2 cellular contexts compared by ENCODE assay signal in the genomic region with DNA sequence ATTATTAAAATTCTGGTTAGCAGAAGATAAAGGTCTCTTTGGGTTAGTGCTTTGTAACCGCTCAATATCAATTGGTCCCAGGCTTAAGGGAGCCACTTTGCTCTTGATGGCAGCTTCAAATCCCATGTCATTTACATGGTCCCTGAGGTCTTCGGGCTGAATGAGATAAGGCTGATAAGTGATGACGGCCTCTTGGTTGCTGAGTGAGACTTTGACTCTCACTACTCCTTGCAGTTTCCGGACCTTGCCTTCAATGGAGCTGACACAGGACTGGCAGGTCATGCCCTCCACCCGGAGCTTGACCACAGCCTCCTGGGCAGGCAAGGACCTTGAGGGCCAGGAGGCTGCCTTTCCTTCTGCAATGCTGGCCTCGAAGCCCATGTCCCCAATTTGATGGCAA.
A peak's percentile ranks its signal among the peaks of the same experiment; 100 is the strongest.
TF ChIP-seq lines count a peak whose summit lies in the region.

No MANE protein-coding gene starts in this region.

TF ChIP-seq in HepG2, 621 proteins besides CTCF, POLR2A, EP300 and RAD21:
- no peak for TF ChIP-seq ZNF460 (CRISPR knock-in tag; IDR thresholded peaks at IDR 0.05; ENCODE audit: borderline replicate concordance)
- TF ChIP-seq MYNN (CRISPR knock-in tag; IDR thresholded peaks at IDR 0.05; ENCODE audit: low read depth): no peak
- no peak for TF ChIP-seq ZNF646 (CRISPR knock-in tag; IDR thresholded peaks at IDR 0.05)
- TF ChIP-seq, protein P1, sequence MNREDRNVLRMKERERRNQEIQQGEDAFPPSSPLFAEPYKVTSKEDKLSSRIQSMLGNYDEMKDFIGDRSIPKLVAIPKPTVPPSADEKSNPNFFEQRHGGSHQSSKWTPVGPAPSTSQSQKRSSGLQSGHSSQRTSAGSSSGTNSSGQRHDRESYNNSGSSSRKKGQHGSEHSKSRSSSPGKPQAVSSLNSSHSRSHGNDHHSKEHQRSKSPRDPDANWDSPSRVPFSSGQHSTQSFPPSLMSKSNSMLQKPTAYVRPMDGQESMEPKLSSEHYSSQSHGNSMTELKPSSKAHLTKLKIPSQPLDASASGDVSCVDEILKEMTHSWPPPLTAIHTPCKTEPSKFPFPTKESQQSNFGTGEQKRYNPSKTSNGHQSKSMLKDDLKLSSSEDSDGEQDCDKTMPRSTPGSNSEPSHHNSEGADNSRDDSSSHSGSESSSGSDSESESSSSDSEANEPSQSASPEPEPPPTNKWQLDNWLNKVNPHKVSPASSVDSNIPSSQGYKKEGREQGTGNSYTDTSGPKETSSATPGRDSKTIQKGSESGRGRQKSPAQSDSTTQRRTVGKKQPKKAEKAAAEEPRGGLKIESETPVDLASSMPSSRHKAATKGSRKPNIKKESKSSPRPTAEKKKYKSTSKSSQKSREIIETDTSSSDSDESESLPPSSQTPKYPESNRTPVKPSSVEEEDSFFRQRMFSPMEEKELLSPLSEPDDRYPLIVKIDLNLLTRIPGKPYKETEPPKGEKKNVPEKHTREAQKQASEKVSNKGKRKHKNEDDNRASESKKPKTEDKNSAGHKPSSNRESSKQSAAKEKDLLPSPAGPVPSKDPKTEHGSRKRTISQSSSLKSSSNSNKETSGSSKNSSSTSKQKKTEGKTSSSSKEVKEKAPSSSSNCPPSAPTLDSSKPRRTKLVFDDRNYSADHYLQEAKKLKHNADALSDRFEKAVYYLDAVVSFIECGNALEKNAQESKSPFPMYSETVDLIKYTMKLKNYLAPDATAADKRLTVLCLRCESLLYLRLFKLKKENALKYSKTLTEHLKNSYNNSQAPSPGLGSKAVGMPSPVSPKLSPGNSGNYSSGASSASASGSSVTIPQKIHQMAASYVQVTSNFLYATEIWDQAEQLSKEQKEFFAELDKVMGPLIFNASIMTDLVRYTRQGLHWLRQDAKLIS (CRISPR knock-in tag; IDR thresholded peaks at IDR 0.05): no peak
- peak; percentile 43 for TF ChIP-seq RBM22 (optimal IDR thresholded peaks at IDR 0.05; ENCODE audit: low read length)
- no peak for TF ChIP-seq MIXL1 (CRISPR knock-in tag; IDR thresholded peaks at IDR 0.05)
- TF ChIP-seq ZNF354B (CRISPR knock-in tag; IDR thresholded peaks at IDR 0.05): no peak

TF ChIP-seq in K562, 482 proteins besides CTCF, POLR2A, EP300 and RAD21 (continues in another document):
- peak; percentile 28; the same call in 1 of the 2 replicates for TF ChIP-seq RNF2 (IDR thresholded peaks at IDR 0.05)
- TF ChIP-seq SRSF1 (IDR thresholded peaks at IDR 0.05; ENCODE audit: low read depth, low read length): no peak
- TF ChIP-seq TAL1 (IDR thresholded peaks at IDR 0.05): peak; percentile 76
- TF ChIP-seq MCM2 (IDR thresholded peaks at IDR 0.05; ENCODE audit: low read depth): no peak
- no peak for TF ChIP-seq ZNF830 (CRISPR knock-in tag; IDR thresholded peaks at IDR 0.05)
- no peak for TF ChIP-seq ZBTB17 (CRISPR knock-in tag; IDR thresholded peaks at IDR 0.05)
- no peak for TF ChIP-seq KAT7 (CRISPR knock-in tag; IDR thresholded peaks at IDR 0.05; ENCODE audit: borderline replicate concordance)
- TF ChIP-seq NCOR1 (IDR thresholded peaks at IDR 0.05): peak; percentile 68
- TF ChIP-seq ATF1 (CRISPR knock-in tag; IDR thresholded peaks at IDR 0.05): no peak
- TF ChIP-seq ATF1 (tag; IDR thresholded peaks at IDR 0.05): peak; percentile 68
- no peak for TF ChIP-seq ZBTB5 (IDR thresholded peaks at IDR 0.05)
- TF ChIP-seq, protein P2, sequence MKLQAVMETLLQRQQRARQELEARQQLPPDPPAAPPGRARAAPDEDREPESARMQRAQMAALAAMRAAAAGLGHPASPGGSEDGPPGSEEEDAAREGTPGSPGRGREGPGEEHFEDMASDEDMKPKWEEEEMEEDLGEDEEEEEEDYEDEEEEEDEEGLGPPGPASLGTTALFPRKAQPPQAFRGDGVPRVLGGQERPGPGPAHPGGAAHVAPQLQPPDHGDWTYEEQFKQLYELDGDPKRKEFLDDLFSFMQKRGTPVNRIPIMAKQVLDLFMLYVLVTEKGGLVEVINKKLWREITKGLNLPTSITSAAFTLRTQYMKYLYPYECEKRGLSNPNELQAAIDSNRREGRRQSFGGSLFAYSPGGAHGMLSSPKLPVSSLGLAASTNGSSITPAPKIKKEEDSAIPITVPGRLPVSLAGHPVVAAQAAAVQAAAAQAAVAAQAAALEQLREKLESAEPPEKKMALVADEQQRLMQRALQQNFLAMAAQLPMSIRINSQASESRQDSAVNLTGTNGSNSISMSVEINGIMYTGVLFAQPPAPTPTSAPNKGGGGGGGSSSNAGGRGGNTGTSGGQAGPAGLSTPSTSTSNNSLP (IDR thresholded peaks at IDR 0.05; ENCODE audit: borderline replicate concordance, low read depth, low read length): peak; percentile 25; the same call in 1 of the 2 replicates
- peak; percentile 80 for TF ChIP-seq SMARCA4 (IDR thresholded peaks at IDR 0.05)
- TF ChIP-seq ZBTB8A (IDR thresholded peaks at IDR 0.05; ENCODE audit: partially characterized antibody): no peak
- TF ChIP-seq FUS (optimal IDR thresholded peaks at IDR 0.05; ENCODE audit: low read depth, low read length): no peak
- TF ChIP-seq EWSR1 (IDR thresholded peaks at IDR 0.05; ENCODE audit: borderline replicate concordance, low read depth, partially characterized antibody): no peak
- TF ChIP-seq, protein P3, sequence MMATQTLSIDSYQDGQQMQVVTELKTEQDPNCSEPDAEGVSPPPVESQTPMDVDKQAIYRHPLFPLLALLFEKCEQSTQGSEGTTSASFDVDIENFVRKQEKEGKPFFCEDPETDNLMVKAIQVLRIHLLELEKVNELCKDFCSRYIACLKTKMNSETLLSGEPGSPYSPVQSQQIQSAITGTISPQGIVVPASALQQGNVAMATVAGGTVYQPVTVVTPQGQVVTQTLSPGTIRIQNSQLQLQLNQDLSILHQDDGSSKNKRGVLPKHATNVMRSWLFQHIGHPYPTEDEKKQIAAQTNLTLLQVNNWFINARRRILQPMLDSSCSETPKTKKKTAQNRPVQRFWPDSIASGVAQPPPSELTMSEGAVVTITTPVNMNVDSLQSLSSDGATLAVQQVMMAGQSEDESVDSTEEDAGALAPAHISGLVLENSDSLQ (IDR thresholded peaks at IDR 0.05): peak; percentile 63
- TF ChIP-seq NR2C2 (CRISPR knock-in tag; IDR thresholded peaks at IDR 0.05): no peak
- peak; percentile 20; the same call in 1 of the 2 replicates for TF ChIP-seq NR2C2 (tag; IDR thresholded peaks at IDR 0.05)
- peak; percentile 82 for TF ChIP-seq ARID1B (IDR thresholded peaks at IDR 0.05)
- TF ChIP-seq, protein P4, sequence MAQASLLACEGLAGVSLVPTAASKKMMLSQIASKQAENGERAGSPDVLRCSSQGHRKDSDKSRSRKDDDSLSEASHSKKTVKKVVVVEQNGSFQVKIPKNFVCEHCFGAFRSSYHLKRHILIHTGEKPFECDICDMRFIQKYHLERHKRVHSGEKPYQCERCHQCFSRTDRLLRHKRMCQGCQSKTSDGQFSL (CRISPR knock-in tag; IDR thresholded peaks at IDR 0.05): no peak
- TF ChIP-seq, protein P4 (tag; IDR thresholded peaks at IDR 0.05): no peak
- TF ChIP-seq DPF2 (IDR thresholded peaks at IDR 0.05): peak; percentile 81
- no peak for TF ChIP-seq NR3C1 (CRISPR knock-in tag; IDR thresholded peaks at IDR 0.05)
- no peak for TF ChIP-seq ARID2 (IDR thresholded peaks at IDR 0.05)
- TF ChIP-seq CTBP1 (IDR thresholded peaks at IDR 0.05; ENCODE audit: borderline replicate concordance): peak; percentile 47; the same call in 1 of the 2 replicates
- peak; percentile 85 for TF ChIP-seq GATA2 (CRISPR knock-in tag; IDR thresholded peaks at IDR 0.05)
- peak; percentile 85 for TF ChIP-seq TCF3 (CRISPR knock-in tag; IDR thresholded peaks at IDR 0.05)
- no peak for TF ChIP-seq TFAP4 (CRISPR knock-in tag; IDR thresholded peaks at IDR 0.05; ENCODE audit: borderline replicate concordance)
- TF ChIP-seq, protein P5, sequence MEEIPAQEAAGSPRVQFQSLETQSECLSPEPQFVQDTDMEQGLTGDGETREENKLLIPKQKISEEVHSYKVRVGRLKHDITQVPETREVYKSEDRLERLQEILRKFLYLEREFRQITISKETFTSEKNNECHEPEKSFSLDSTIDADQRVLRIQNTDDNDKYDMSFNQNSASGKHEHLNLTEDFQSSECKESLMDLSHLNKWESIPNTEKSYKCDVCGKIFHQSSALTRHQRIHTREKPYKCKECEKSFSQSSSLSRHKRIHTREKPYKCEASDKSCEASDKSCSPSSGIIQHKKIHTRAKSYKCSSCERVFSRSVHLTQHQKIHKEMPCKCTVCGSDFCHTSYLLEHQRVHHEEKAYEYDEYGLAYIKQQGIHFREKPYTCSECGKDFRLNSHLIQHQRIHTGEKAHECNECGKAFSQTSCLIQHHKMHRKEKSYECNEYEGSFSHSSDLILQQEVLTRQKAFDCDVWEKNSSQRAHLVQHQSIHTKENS (CRISPR knock-in tag; IDR thresholded peaks at IDR 0.05): no peak
- TF ChIP-seq MYNN (IDR thresholded peaks at IDR 0.05): peak; percentile 42; the same call in 1 of the 2 replicates
- no peak for TF ChIP-seq MYNN (CRISPR knock-in tag; IDR thresholded peaks at IDR 0.05)
- no peak for TF ChIP-seq ZKSCAN8 (CRISPR knock-in tag; IDR thresholded peaks at IDR 0.05)
- TF ChIP-seq FOSL1 (tag; conservative IDR thresholded peaks at IDR 0.05): peak; percentile 20; the same call in 1 of the 2 replicates
- 0 out of 4 replicates have a peak, but pooled peaks of 1 of the 2 experiments have one; percentile 43 for TF ChIP-seq TBL1XR1 (IDR thresholded peaks at IDR 0.05; ENCODE audit: low read length in 2 of 2)
- TF ChIP-seq, protein P6, sequence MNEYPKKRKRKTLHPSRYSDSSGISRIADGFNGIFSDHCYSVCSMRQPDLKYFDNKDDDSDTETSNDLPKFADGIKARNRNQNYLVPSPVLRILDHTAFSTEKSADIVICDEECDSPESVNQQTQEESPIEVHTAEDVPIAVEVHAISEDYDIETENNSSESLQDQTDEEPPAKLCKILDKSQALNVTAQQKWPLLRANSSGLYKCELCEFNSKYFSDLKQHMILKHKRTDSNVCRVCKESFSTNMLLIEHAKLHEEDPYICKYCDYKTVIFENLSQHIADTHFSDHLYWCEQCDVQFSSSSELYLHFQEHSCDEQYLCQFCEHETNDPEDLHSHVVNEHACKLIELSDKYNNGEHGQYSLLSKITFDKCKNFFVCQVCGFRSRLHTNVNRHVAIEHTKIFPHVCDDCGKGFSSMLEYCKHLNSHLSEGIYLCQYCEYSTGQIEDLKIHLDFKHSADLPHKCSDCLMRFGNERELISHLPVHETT (CRISPR knock-in tag; conservative IDR thresholded peaks at IDR 0.05 in 1 of 2, IDR thresholded peaks at IDR 0.05 in 1 of 2): no peak
- 0 out of 2 replicates have a peak, but pooled peaks have one; percentile 21 for TF ChIP-seq FOXM1 (IDR thresholded peaks at IDR 0.05; ENCODE audit: low read depth)
- TF ChIP-seq FOXM1 (CRISPR knock-in tag; IDR thresholded peaks at IDR 0.05; ENCODE audit: low read depth): no peak
- TF ChIP-seq KLF10 (CRISPR knock-in tag; IDR thresholded peaks at IDR 0.05): no peak
- TF ChIP-seq RFX7 (CRISPR knock-in tag; IDR thresholded peaks at IDR 0.05): no peak
- peak; percentile 4 for TF ChIP-seq ZFP36 (IDR thresholded peaks at IDR 0.05; ENCODE audit: low read depth, low read length, partially characterized antibody)
- no peak for TF ChIP-seq ZNF184 (CRISPR knock-in tag; IDR thresholded peaks at IDR 0.05)
- TF ChIP-seq SMARCE1 (IDR thresholded peaks at IDR 0.05): peak; percentile 43; the same call in 1 of the 2 replicates
- no peak for TF ChIP-seq ZZZ3 (IDR thresholded peaks at IDR 0.05)
- TF ChIP-seq HMGN3 (IDR thresholded peaks at IDR 0.05; ENCODE audit: borderline replicate concordance, extremely low read depth, insufficient read length, low read depth, low read length): no peak
- TF ChIP-seq ZNF592 (IDR thresholded peaks at IDR 0.05): peak; percentile 68; the same call in 1 of the 2 replicates
